ENCODE assay signal across 25 cellular contexts in genomic region chr9:112261133-112261532, GRCh38.
"Had no signal": no experiment of that assay in that cellular context is flagged by ENCODE, and none has a peak within 500 bp of the region (broad histone marks: within the 10 kb centered on the region; RNA-seq: fewer than 3 reads in every experiment).

No MANE protein-coding gene starts in this region.

- H3K9me3 ChIP-seq: ascending aorta, breast epithelium, colonic mucosa had no signal

- H3K4me1 Mint-ChIP-seq: activated naive CD4-positive, alpha-beta T cell treated with anti-CD3 and anti-CD28 coated beads, Interleukin-2, amount 10 ng/mL, durations not matched to agents 7 days and 5 days had no signal

- ATAC-seq: activated CD4-positive, alpha-beta T cell treated with anti-CD3 and anti-CD28 coated beads for 36 hours; activated naive CD4-positive, alpha-beta T cell treated with anti-CD3 and anti-CD28 coated beads, Interleukin-2, amount 50 U/mL, for 72 hours; esophagus mucosa had no signal

- H3K27me3 Mint-ChIP-seq: activated CD4-positive, alpha-beta memory T cell treated with anti-CD3 and anti-CD28 coated beads for 36 hours; activated CD4-positive, alpha-beta T cell treated with anti-CD3 and anti-CD28 coated beads for 36 hours; activated CD4-positive, alpha-beta T cell treated with anti-CD3 and anti-CD28 coated beads, Interleukin-2, amount 10 ng/mL, durations not matched to agents 24 days and 14 days; activated naive CD4-positive, alpha-beta T cell treated with anti-CD3 and anti-CD28 coated beads, Interleukin-2, amount 10 ng/mL, durations not matched to agents 7 days and 5 days; activated naive CD8-positive, alpha-beta T cell treated with anti-CD3 and anti-CD28 coated beads, Interleukin-2, amount 10 ng/mL, durations not matched to agents 7 days and 5 days; brain had no signal

- H3K4me3 Mint-ChIP-seq: activated CD4-positive, alpha-beta memory T cell treated with anti-CD3 and anti-CD28 coated beads for 36 hours; activated CD4-positive, alpha-beta T cell treated with anti-CD3 and anti-CD28 coated beads for 36 hours; activated CD4-positive, alpha-beta T cell treated with anti-CD3 and anti-CD28 coated beads, Interleukin-2, amount 10 ng/mL, durations not matched to agents 24 days and 14 days; activated naive CD4-positive, alpha-beta T cell treated with anti-CD3 and anti-CD28 coated beads, Interleukin-2, amount 10 ng/mL, durations not matched to agents 7 days and 5 days; activated naive CD8-positive, alpha-beta T cell treated with anti-CD3 and anti-CD28 coated beads, Interleukin-2, amount 10 ng/mL, durations not matched to agents 7 days and 5 days; activated T-cell treated with anti-CD3 and anti-CD28 coated beads, Interleukin-2, amount 50 U/mL, for 4 hours; brain; endodermal cell had no signal

- DNase-seq: activated CD4-positive, alpha-beta memory T cell treated with anti-CD3 and anti-CD28 coated beads for 36 hours; activated CD4-positive, alpha-beta T cell treated with anti-CD3 and anti-CD28 coated beads for 36 hours; activated CD4-positive, alpha-beta T cell treated with anti-CD3 and anti-CD28 coated beads, Interleukin-2, amount 10 ng/mL, durations not matched to agents 24 days and 14 days; activated CD4-positive, CD25-positive, alpha-beta regulatory T cell; activated CD4-positive, CD25-positive, alpha-beta regulatory T cell treated with anti-CD3 and anti-CD28 coated beads, Interleukin-2, amount 50 U/mL, for 72 hours; activated CD8-positive, alpha-beta memory T cell treated with anti-CD3 and anti-CD28 coated beads for 24 hours; activated effector memory CD4-positive, alpha-beta T cell treated with anti-CD3 and anti-CD28 coated beads, Interleukin-2, amount 50 U/mL, for 16 hours; activated naive CD4-positive, alpha-beta T cell treated with anti-CD3 and anti-CD28 coated beads, Interleukin-2, amount 10 ng/mL, durations not matched to agents 7 days and 5 days; activated naive CD8-positive, alpha-beta T cell treated with anti-CD3 and anti-CD28 coated beads, Interleukin-2, amount 10 ng/mL, durations not matched to agents 7 days and 5 days; activated T-cell treated with anti-CD3 and anti-CD28 coated beads, Interleukin-2, amount 50 U/mL, for 4 hours; central memory CD4-positive, alpha-beta T cell; cerebellar nuclear complex; colonic mucosa; effector CD8-positive, alpha-beta T cell; endodermal cell; foreskin fibroblast; head of caudate nucleus; T-helper 1 cell; T-helper 2 cell had no signal

- H3K27ac Mint-ChIP-seq: activated CD4-positive, alpha-beta memory T cell treated with anti-CD3 and anti-CD28 coated beads for 36 hours; activated naive CD4-positive, alpha-beta T cell treated with anti-CD3 and anti-CD28 coated beads, Interleukin-2, amount 10 ng/mL, durations not matched to agents 7 days and 5 days; activated naive CD4-positive, alpha-beta T cell treated with anti-CD3 and anti-CD28 coated beads, Interleukin-2, amount 50 U/mL, for 72 hours; activated naive CD8-positive, alpha-beta T cell treated with anti-CD3 and anti-CD28 coated beads, Interleukin-2, amount 10 ng/mL, durations not matched to agents 7 days and 5 days; activated T-helper 2 cell treated with anti-CD3 and anti-CD28 coated beads, Interferon-gamma antibody, Interleukin-2, Interleukin-4, amounts not matched to agents 10 μg/mL and 5 μg/mL and 100 μg/mL, durations not matched to agents 14 hours and 24 hours and 36 hours; brain; endodermal cell had no signal

- H3K9me3 Mint-ChIP-seq: activated CD4-positive, alpha-beta memory T cell treated with anti-CD3 and anti-CD28 coated beads for 36 hours; activated CD4-positive, alpha-beta T cell treated with anti-CD3 and anti-CD28 coated beads, Interleukin-2, amount 10 ng/mL, durations not matched to agents 24 days and 14 days; activated naive CD4-positive, alpha-beta T cell treated with anti-CD3 and anti-CD28 coated beads, Interleukin-2, amount 10 ng/mL, durations not matched to agents 7 days and 5 days; activated naive CD4-positive, alpha-beta T cell treated with anti-CD3 and anti-CD28 coated beads, Interleukin-2, amount 50 U/mL, for 72 hours; activated naive CD8-positive, alpha-beta T cell treated with anti-CD3 and anti-CD28 coated beads, Interleukin-2, amount 10 ng/mL, durations not matched to agents 7 days and 5 days; activated T-cell treated with anti-CD3 and anti-CD28 coated beads, Interleukin-2, amount 50 U/mL, for 4 hours; activated T-helper 2 cell treated with anti-CD3 and anti-CD28 coated beads, Interferon-gamma antibody, Interleukin-2, Interleukin-4, amounts not matched to agents 10 μg/mL and 5 μg/mL and 100 μg/mL, durations not matched to agents 14 hours and 24 hours and 36 hours; brain; endodermal cell had no signal
